In genomic region chr9:114722363-114722695, GRCh38 we compare ENCODE assay signal across 24 cellular contexts. TPM values are rescaled to one million over a fixed set of nuclear protein-coding genes. Genes with fewer than 3 reads are reported as not detected.
"Had no signal": no experiment of that assay in that cellular context is flagged by ENCODE, and none has a peak within 500 bp of the region (broad histone marks: within the 10 kb centered on the region; RNA-seq: fewer than 3 reads in every experiment).

No MANE protein-coding gene starts in this region.

- H3K4me3 ChIP-seq: ascending aorta, lower lobe of right lung, sigmoid colon, stomach, vagina had no signal

- H3K9me3 Mint-ChIP-seq: naive thymus-derived CD8-positive, alpha-beta T cell had no signal

- H3K4me3 Mint-ChIP-seq: activated CD4-positive, alpha-beta T cell treated with anti-CD3 and anti-CD28 coated beads, Interleukin-2, amount 10 ng/mL, durations not matched to agents 7 days and 5 days; activated CD8-positive, alpha-beta T cell treated with anti-CD3 and anti-CD28 coated beads, Interleukin-2, amount 10 ng/mL, durations not matched to agents 7 days and 5 days; activated naive CD4-positive, alpha-beta T cell treated with anti-CD3 and anti-CD28 coated beads for 36 hours; activated T-cell treated with anti-CD3 and anti-CD28 coated beads, Interleukin-2, amount 50 U/mL, for 24 hours; naive thymus-derived CD8-positive, alpha-beta T cell; stimulated activated effector memory CD8-positive, alpha-beta T cell treated with anti-CD3 and anti-CD28 coated beads, Interleukin-12 subunit alpha, Interleukin-12 subunit beta, amount 100 ng/mL, for 72 hours had no signal

- H3K27me3 Mint-ChIP-seq: activated CD4-positive, alpha-beta T cell treated with anti-CD3 and anti-CD28 coated beads, Interleukin-2, amount 10 ng/mL, durations not matched to agents 7 days and 5 days; activated T-cell treated with anti-CD3 and anti-CD28 coated beads, Interleukin-2, amount 50 U/mL, for 24 hours had no signal

- DNase-seq: activated CD4-positive, alpha-beta T cell treated with anti-CD3 and anti-CD28 coated beads, Interleukin-2, amount 10 ng/mL, durations not matched to agents 7 days and 5 days; activated CD8-positive, alpha-beta T cell treated with anti-CD3 and anti-CD28 coated beads, Interleukin-2, amount 10 ng/mL, durations not matched to agents 7 days and 5 days; activated naive CD4-positive, alpha-beta T cell treated with anti-CD3 and anti-CD28 coated beads for 36 hours; activated T-cell treated with anti-CD3 and anti-CD28 coated beads, Interleukin-2, amount 50 U/mL, for 24 hours; cerebellar nuclear complex; effector memory CD4-positive, alpha-beta T cell; hypothalamus; islet precursor cell; lower lobe of right lung; naive thymus-derived CD8-positive, alpha-beta T cell; sigmoid colon; stimulated activated CD4-positive, alpha-beta T cell treated with anti-CD3 and anti-CD28 coated beads, Interleukin-4, amount 100 ng/mL, for 24 hours; stomach; T1000; trophoblast cell had no signal

- H3K27ac ChIP-seq: ascending aorta, lower lobe of right lung, neutrophil, parathyroid adenoma, sigmoid colon, stomach, vagina had no signal

- H3K27ac Mint-ChIP-seq: activated naive CD4-positive, alpha-beta T cell treated with anti-CD3 and anti-CD28 coated beads for 36 hours; naive thymus-derived CD8-positive, alpha-beta T cell; stimulated activated effector memory CD8-positive, alpha-beta T cell treated with anti-CD3 and anti-CD28 coated beads, Interleukin-12 subunit alpha, Interleukin-12 subunit beta, amount 100 ng/mL, for 72 hours had no signal

- H3K27me3 ChIP-seq: ascending aorta, foreskin keratinocyte, sigmoid colon, vagina had no signal

RNA-seq across cellular contexts. Expression of gene TEX48, which starts 40.3 kb away (rescaled TPM):
- total RNA-seq: activated naive CD4-positive, alpha-beta T cell treated with anti-CD3 and anti-CD28 coated beads for 36 hours; ascending aorta; fibroblast of lung; foreskin keratinocyte; lower lobe of right lung; mesenteric fat pad; naive thymus-derived CD8-positive, alpha-beta T cell; sigmoid colon; stomach; temporal lobe; vagina had no signal
